Comparison of ENCODE assay signal across 1 cellular context in genomic region chr7:7131273-7131672, GRCh38.
TF ChIP-seq lines count a peak whose summit lies in the region.

No MANE protein-coding gene starts in this region.

TF ChIP-seq in GM23338, 12 proteins besides CTCF, POLR2A, EP300 and RAD21 (continued from another document):
- TF ChIP-seq ZNF462 (CRISPR knock-in tag; IDR thresholded peaks at IDR 0.05) (no peak), ZNF331 (CRISPR knock-in tag; IDR thresholded peaks at IDR 0.05; ENCODE audit: low read depth) (no peak), STAT1 (IDR thresholded peaks at IDR 0.05; ENCODE audit: unreplicated experiment) (no peak), ETS1 (IDR thresholded peaks at IDR 0.05) (no peak), EZH2phosphoT487 (IDR thresholded peaks at IDR 0.05; ENCODE audit: unreplicated experiment) (no peak), JUNB (IDR thresholded peaks at IDR 0.05; ENCODE audit: unreplicated experiment) (no peak), CREB1 (CRISPR knock-in tag; IDR thresholded peaks at IDR 0.05; ENCODE audit: low read depth) (no peak), EZH2 (IDR thresholded peaks at IDR 0.05; ENCODE audit: low read depth, unreplicated experiment) (no peak), POLR2AphosphoS5 (IDR thresholded peaks at IDR 0.05; ENCODE audit: low read depth) (no peak), NANOG (IDR thresholded peaks at IDR 0.05; ENCODE audit: borderline replicate concordance) (no peak)
TF ChIP-seq in GM23338: peak in this region for 0.
